11 cellular contexts compared by ENCODE assay signal in genomic region chr18:457120-457519, GRCh38. TPM values are rescaled to one million over a fixed set of nuclear protein-coding genes. Genes with fewer than 3 reads are reported as not detected.
DNase-seq lines count a peak whose midpoint lies in the region; ATAC-seq, FAIRE-seq and TF ChIP-seq lines count a peak whose summit lies in the region.
"Had no signal": no experiment of that assay in that cellular context is flagged by ENCODE, and none has a peak within 500 bp of the region (broad histone marks: within the 10 kb centered on the region; RNA-seq: fewer than 3 reads in every experiment).

No MANE protein-coding gene starts in this region.

- H3K27ac ChIP-seq in right lobe of liver (no peak overlapping the region), HepG2 (ENCODE audit: extremely low read length, insufficient read depth, low read length) (no peak overlapping the region), muscle layer of colon (ENCODE audit: low read depth, low read length) (peak overlapping the region; percentile 70)

- no peak overlapping the region for H3K4me2 ChIP-seq in HepG2 (ENCODE audit: low read depth, low read length)

- no peaks in the 10 kb centered on the region for H3K9me3 ChIP-seq in right lobe of liver
- H3K9me3 ChIP-seq in HepG2 (ENCODE audit: low read length) = no peaks in the 10 kb centered on the region
- H3K9me3 ChIP-seq in muscle layer of colon (ENCODE audit: low read length) = no peaks in the 10 kb centered on the region

- peaks cover 0 to 7% (median 6%) of the 10 kb centered on the region in 7 donors for H3K9me3 Mint-ChIP-seq in CD14-positive monocyte

- no peak for TF ChIP-seq POLR2A in right lobe of liver (IDR thresholded peaks at IDR 0.05)
- TF ChIP-seq POLR2A in HepG2 (IDR thresholded peaks at IDR 0.05; ENCODE audit: insufficient read depth in 1 of 2, low read depth in 2 of 2, low read length in 2 of 2) = no peak

- 35% methylated on average over 9 of the region's 9 CpGs for WGBS in right lobe of liver (ENCODE audit: insufficient coverage, low coverage, low lambda C conversion rate, missing lambda C conversion rate)
- 78% methylated on average over 9 of the region's 9 CpGs for WGBS in HepG2 (ENCODE audit: low lambda C conversion rate)

- H3K36me3 ChIP-seq in right lobe of liver = no peaks in the 10 kb centered on the region
- no peaks in the 10 kb centered on the region for H3K36me3 ChIP-seq in HepG2 (replicated peaks in 1 of 2; ENCODE audit: control insufficient read depth in 1 of 2, insufficient read depth in 2 of 2, low read length in 2 of 2)
- H3K36me3 ChIP-seq in muscle layer of colon (ENCODE audit: insufficient read depth, low read length) = no peaks in the 10 kb centered on the region

- H3K27me3 ChIP-seq in right lobe of liver (no peaks in the 10 kb centered on the region), HepG2 (ENCODE audit: control insufficient read depth in 1 of 2, insufficient read depth in 2 of 2, low read length in 2 of 2) (peaks cover 0 to 7% of the 10 kb centered on the region in 2 experiments; a peak in 1 of 5 replicates), muscle layer of colon (ENCODE audit: control insufficient read depth in 1 of 2, insufficient read depth in 2 of 2, low read length in 2 of 2) (no peaks in the 10 kb centered on the region)

- H3K9ac ChIP-seq in HepG2 (ENCODE audit: insufficient read depth, low read depth, low read length) (no peak overlapping the region), muscle layer of colon (ENCODE audit: low read length) (no peak overlapping the region)

- H2AFZ ChIP-seq in HepG2 (ENCODE audit: low read length) = no peak overlapping the region

- CTCF ChIA-PET in HepG2 (lab: Yijun Ruan, JAX; ENCODE audit: low intra/inter-chr PET ratio, low total read pairs) = no interaction called here

- no peak for FAIRE-seq in HepG2 (lab: Jason Lieb, UNC)

- H3K4me3 Mint-ChIP-seq in CD14-positive monocyte = peak overlapping the region in 1 of 2 donors; percentile 76

- TF ChIP-seq EP300 in HepG2 (IDR thresholded peaks at IDR 0.05; ENCODE audit: low read depth in 2 of 2, low read length in 2 of 2) (no peak), HepG2 (CRISPR knock-in tag; IDR thresholded peaks at IDR 0.05; ENCODE audit: borderline replicate concordance) (no peak)

- peak overlapping the region in 2 of 7 donors; percentile 50 to 74 for H3K27ac Mint-ChIP-seq in CD14-positive monocyte

- POLR2A ChIA-PET in HepG2 (lab: Yijun Ruan, JAX) = no interaction called here

- no peaks in the 10 kb centered on the region for H4K20me1 ChIP-seq in HepG2 (ENCODE audit: insufficient read depth, low read length)

- TF ChIP-seq CTCF in right lobe of liver (IDR thresholded peaks at IDR 0.05) (no peak), HepG2 (CRISPR knock-in tag; IDR thresholded peaks at IDR 0.05) (no peak), CD14-positive monocyte (IDR thresholded peaks at IDR 0.05) (no peak)

- peaks cover 0 to 2% (median 0%) of the 10 kb centered on the region in 3 donors for H3K27me3 Mint-ChIP-seq in CD14-positive monocyte (ENCODE audit: low read depth in 3 of 3)

- H3K79me2 ChIP-seq in HepG2 (ENCODE audit: insufficient read depth, low read length) = no peaks in the 10 kb centered on the region

- no peak for DNase-seq in right lobe of liver
- no peak for DNase-seq in HepG2 (ENCODE audit: low spot score)
- peak; percentile 78 for DNase-seq in dermis blood vessel endothelial cell
- no peak for DNase-seq in CD14-positive monocyte (ENCODE audit: low spot score)
- DNase-seq in NCI-H2029 (lab: John Stamatoyannopoulos, UW) = no peak
- no peak for DNase-seq in iPS-NIHi7 (ENCODE audit: extremely low spot score)
- DNase-seq: activated T-cell treated with anti-CD3 and anti-CD28 coated beads, Interleukin-2, amount 50 U/mL, for 48 hours; NCI-H446; stimulated activated CD8-positive, alpha-beta memory T cell treated with anti-CD3 and anti-CD28 coated beads, Interleukin-4, amount 100 ng/mL, for 48 hours had no signal

- H3K4me1 ChIP-seq in right lobe of liver (no peaks in the 10 kb centered on the region), HepG2 (ENCODE audit: insufficient read depth, low read length) (no peaks in the 10 kb centered on the region), muscle layer of colon (ENCODE audit: insufficient read depth, low read length) (peaks cover 37% of the 10 kb centered on the region)

- no TSS peak for BruUV-seq in HepG2 (replicated peaks; lab: Mats Ljungman, UMichigan)

- no peak for TF ChIP-seq RAD21 in HepG2 (CRISPR knock-in tag; IDR thresholded peaks at IDR 0.05)

- intact Hi-C loops in right lobe of liver (cut with DNase I) (no loop called here), HepG2 (cut with micrococcal nuclease; ENCODE audit: unreplicated experiment) (no loop called here), CD14-positive monocyte (cut with micrococcal nuclease) (loop anchor here in 1 of 2 donors (10.0 kb wide), 1 partner anchor 72 kb away; no protein-coding TSS in a partner anchor)

- peaks cover 49% of the 10 kb centered on the region for H3K4me1 Mint-ChIP-seq in CD14-positive monocyte

- H3K4me3 ChIP-seq in right lobe of liver = no peak overlapping the region
- H3K4me3 ChIP-seq in HepG2 (replicated peaks in 1 of 3; ENCODE audit: insufficient read depth in 1 of 3, low read depth in 2 of 3, low read length in 3 of 3) = no peak overlapping the region
- peak overlapping the region; percentile 9 to 32 for H3K4me3 ChIP-seq in muscle layer of colon (ENCODE audit: low read depth in 1 of 2, low read length in 2 of 2)

- peak; percentile 48 to 71 (median 68) for ATAC-seq in right lobe of liver
- no peak for ATAC-seq in HepG2
- no peak for ATAC-seq in GM19324 (IDR thresholded peaks at IDR 0.05; ENCODE audit: low FRiP score, unreplicated experiment)

- in situ Hi-C loops in HepG2 (cut with HindIII; ENCODE audit: extremely low pct_ligation_motif_present, low pct_unique_long_range_greater_than_20kb) = no loop called here

- peaks cover 0 to 1% of the 10 kb centered on the region in 2 donors for H3K36me3 Mint-ChIP-seq in CD14-positive monocyte

TF ChIP-seq in HepG2, 621 proteins besides CTCF, POLR2A, EP300 and RAD21 (continues in another document):
- no peak for TF ChIP-seq NFKBIZ (CRISPR knock-in tag; IDR thresholded peaks at IDR 0.05)
- TF ChIP-seq, protein P1, sequence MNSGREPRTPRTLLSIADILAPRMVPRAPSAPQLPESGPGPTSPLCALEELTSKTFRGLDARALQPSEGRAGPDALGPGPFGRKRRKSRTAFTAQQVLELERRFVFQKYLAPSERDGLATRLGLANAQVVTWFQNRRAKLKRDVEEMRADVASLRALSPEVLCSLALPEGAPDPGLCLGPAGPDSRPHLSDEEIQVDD (CRISPR knock-in tag; IDR thresholded peaks at IDR 0.05; ENCODE audit: borderline replicate concordance) = no peak
- no peak for TF ChIP-seq GPBP1L1 (CRISPR knock-in tag; IDR thresholded peaks at IDR 0.05)
- no peak for TF ChIP-seq REXO4 (CRISPR knock-in tag; IDR thresholded peaks at IDR 0.05; ENCODE audit: borderline replicate concordance)
- no peak for TF ChIP-seq NPAS2 (CRISPR knock-in tag; IDR thresholded peaks at IDR 0.05; ENCODE audit: borderline replicate concordance)

RNA-seq across cellular contexts. Expression of gene COLEC12, which starts 43.4 kb away (rescaled TPM):
- total RNA-seq in right lobe of liver (under 1 TPM in 5 of 6 experiments, not detected in 1; 0.12 to 1.00 (median 0.37) TPM), HepG2 (2016; rRNA removed; fragmentation: Illumina TruSeq; extraction: Trizol) (0.02 TPM in 1 of 2 replicates, not detected in the other), dermis blood vessel endothelial cell (45.1 and 64.2 TPM in 2 replicates)
- not detected in 2 replicates for total RNA-seq in HepG2 (2016; cell fraction: cytosol; rRNA removed; fragmentation: Illumina TruSeq; extraction: Trizol; ENCODE audit: low read depth)
- 0.02 TPM in 1 of 2 replicates, not detected in the other for total RNA-seq in HepG2 (2016; cell fraction: insoluble cytoplasmic fraction; rRNA removed; fragmentation: Illumina TruSeq; extraction: Trizol)
- not detected in 2 replicates for total RNA-seq in HepG2 (2016; cell fraction: membrane; rRNA removed; fragmentation: Illumina TruSeq; extraction: Trizol)
- total RNA-seq in HepG2 (2016; cell fraction: nucleus; rRNA removed; fragmentation: Illumina TruSeq; extraction: Trizol) = 0.06 TPM in 1 of 2 replicates, not detected in the other
- polyA plus RNA-seq in HepG2 (2011; rRNA removed) (0.11 and 0.21 TPM in 2 replicates), CD14-positive monocyte (under 1 TPM; 0.35 to 0.47 TPM)
- 0.09 and 0.13 TPM in 2 replicates for polyA plus RNA-seq in HepG2 (2011; cell fraction: cytosol; rRNA removed)
- 0.14 TPM in 2 replicates for polyA plus RNA-seq in HepG2 (2011; cell fraction: nucleus; rRNA removed)
- 0.80 and 1.8 TPM in 2 replicates for polyA plus RNA-seq in HepG2 (2012)
- polyA plus RNA-seq in HepG2 (2016; cell fraction: cytosol; fragmentation: Illumina TruSeq; extraction: Trizol; ENCODE audit: low read depth) = 0.02 TPM in 1 of 2 replicates, not detected in the other
- polyA plus RNA-seq in HepG2 (2016; cell fraction: insoluble cytoplasmic fraction; fragmentation: Illumina TruSeq; extraction: Trizol; ENCODE audit: low read depth) = not detected in 2 replicates
- not detected in 2 replicates for polyA plus RNA-seq in HepG2 (2016; cell fraction: membrane; fragmentation: Illumina TruSeq; extraction: Trizol; ENCODE audit: low read depth)
- polyA plus RNA-seq in HepG2 (2016; cell fraction: nucleus; fragmentation: Illumina TruSeq; extraction: Trizol; ENCODE audit: insufficient read depth, low read depth) = 0.09 TPM in 1 of 2 replicates, not detected in the other
- 0.04 TPM in 1 of 2 replicates, not detected in the other for polyA minus RNA-seq in HepG2 (2011; rRNA and poly(A)+ RNA removed; ENCODE audit: low replicate concordance)
- 0.10 TPM in 1 of 2 replicates, not detected in the other for polyA minus RNA-seq in HepG2 (2011; cell fraction: cytosol; rRNA and poly(A)+ RNA removed)
- polyA minus RNA-seq in HepG2 (2011; cell fraction: nucleus; rRNA and poly(A)+ RNA removed) = 0.13 and 0.25 TPM in 2 replicates

Comparison
In these comparisons a context has a peak if more than half of its experiments do, and no peak if none do; other contexts are left out.
1. ATAC-seq: peak in right lobe of liver (4 of 4); none in HepG2 (single experiment) and GM19324 (single experiment).
2. H3K4me3 ChIP-seq: peak in muscle layer of colon (2 of 2); none in right lobe of liver (0 of 3) and HepG2 (0 of 3).
3. RNA of gene COLEC12, which starts 43.4 kb away (total RNA-seq): 45.1 to 64.2 TPM in dermis blood vessel endothelial cell; 0.12 to 1.00 TPM in right lobe of liver and 0.02 to 0.06 TPM in HepG2; every median in the first group is over 10 times any median in the second.